Comparison of ENCODE assay signal across 14 cellular contexts in genomic region chr4:68272860-68273259, GRCh38. TPM values are rescaled to one million over a fixed set of nuclear protein-coding genes. Genes with fewer than 3 reads are reported as not detected.
A peak's percentile ranks its signal among the peaks of the same experiment; 100 is the strongest.
DNase-seq lines count a peak whose midpoint lies in the region; ATAC-seq and TF ChIP-seq lines count a peak whose summit lies in the region.
"Had no signal": no experiment of that assay in that cellular context is flagged by ENCODE, and none has a peak within 500 bp of the region (broad histone marks: within the 10 kb centered on the region; RNA-seq: fewer than 3 reads in every experiment).

No MANE protein-coding gene starts in this region.

- peaks cover 11% of the 10 kb centered on the region for H3K4me1 Mint-ChIP-seq in nephron progenitor cell

- ATAC-seq in GM21360 (IDR thresholded peaks at IDR 0.05; ENCODE audit: unreplicated experiment) (peak; percentile 42), HG03175 (IDR thresholded peaks at IDR 0.05; ENCODE audit: unreplicated experiment) (peak; percentile 51), HG03460 (IDR thresholded peaks at IDR 0.05; ENCODE audit: unreplicated experiment) (no peak)
- ATAC-seq: left colon; stimulated activated naive CD8-positive, alpha-beta T cell treated with anti-CD3 and anti-CD28 coated beads, Interleukin-15, Interleukin-2, amounts not matched to agents 100 U/mL and 50 U/mL, for 24 hours had no signal

- no peaks in the 10 kb centered on the region for H3K36me3 Mint-ChIP-seq in nephron progenitor cell (ENCODE audit: low read depth)

- peaks cover 13% of the 10 kb centered on the region for H3K9me3 Mint-ChIP-seq in nephron progenitor cell
- H3K9me3 Mint-ChIP-seq: activated B cell treated with CpG ODN at 0.5 μM for 24 hours had no signal

- no peak overlapping the region for H3K4me3 ChIP-seq in epithelial cell of esophagus (ENCODE audit: low read length)
- H3K4me3 ChIP-seq: SJCRH30 had no signal

- no peak overlapping the region for H3K27ac Mint-ChIP-seq in nephron progenitor cell
- H3K27ac Mint-ChIP-seq: activated B cell treated with CpG ODN at 0.5 μM for 24 hours; activated T-cell treated with anti-CD3 and anti-CD28 coated beads, Interleukin-2, amount 50 U/mL, for 72 hours had no signal

- H3K27me3 Mint-ChIP-seq in nephron progenitor cell (ENCODE audit: low read depth, poor library complexity) = peaks cover 3% of the 10 kb centered on the region

- DNase-seq in epithelial cell of esophagus (ENCODE audit: low read depth) (peak; percentile 54), renal cortical epithelial cell (ENCODE audit: low read depth) (peak; percentile 59), SIG-M5 (lab: John Stamatoyannopoulos, UW) (no peak), NCI-H1092 treated with DMSO at 0.1 percent for 48 hours (lab: John Stamatoyannopoulos, UW) (no peak), nephron progenitor cell (no peak)
- DNase-seq: activated B cell treated with CpG ODN at 0.5 μM for 24 hours; activated T-cell treated with anti-CD3 and anti-CD28 coated beads, Interleukin-2, amount 50 U/mL, for 72 hours; left colon; NCI-H510A; SJCRH30; stimulated activated naive CD8-positive, alpha-beta T cell treated with anti-CD3 and anti-CD28 coated beads, Interleukin-15, Interleukin-2, amounts not matched to agents 100 U/mL and 50 U/mL, for 24 hours had no signal

- no peak overlapping the region for H3K4me3 Mint-ChIP-seq in nephron progenitor cell
- H3K4me3 Mint-ChIP-seq: activated B cell treated with CpG ODN at 0.5 μM for 24 hours had no signal

- TF ChIP-seq CTCF in epithelial cell of esophagus (IDR thresholded peaks at IDR 0.05; ENCODE audit: insufficient read depth, low read depth, low read length, missing control alignments) (no peak), nephron progenitor cell (IDR thresholded peaks at IDR 0.05) (no peak)

RNA-seq across cellular contexts. Expression of gene TMPRSS11B, which starts 27.4 kb away (rescaled TPM):
- not detected in 2 replicates for total RNA-seq in renal cortical epithelial cell
- total RNA-seq: activated B cell treated with CpG ODN at 0.5 μM for 24 hours; activated T-cell treated with anti-CD3 and anti-CD28 coated beads, Interleukin-2, amount 50 U/mL, for 72 hours; left colon; SJCRH30 had no signal

Comparison
In these comparisons a context has a peak if more than half of its experiments do, and no peak if none do; other contexts are left out.
1. DNase-seq: peak in epithelial cell of esophagus (single experiment) and renal cortical epithelial cell (single experiment); none in SIG-M5 (single experiment), NCI-H1092 treated with DMSO at 0.1 percent for 48 hours (single experiment) and nephron progenitor cell (single experiment).